ENCODE assay signal across 9 cellular contexts in genomic region chr19:41323023-41323422, GRCh38. TPM values are rescaled to one million over a fixed set of nuclear protein-coding genes. Genes with fewer than 3 reads are reported as not detected.
DNase-seq lines count a peak whose midpoint lies in the region; ATAC-seq, FAIRE-seq and TF ChIP-seq lines count a peak whose summit lies in the region.
"Had no signal": no experiment of that assay in that cellular context is flagged by ENCODE, and none has a peak within 500 bp of the region (broad histone marks: within the 10 kb centered on the region; RNA-seq: fewer than 3 reads in every experiment).

No MANE protein-coding gene starts in this region.

- TF ChIP-seq POLR2A in GM12878 (IDR thresholded peaks at IDR 0.05; ENCODE audit: low read depth, low read length) (no peak; the same call in 1 of the 2 replicates), right lobe of liver (IDR thresholded peaks at IDR 0.05) (no peak)

- no peak for ATAC-seq in activated CD8-positive, alpha-beta memory T cell treated with anti-CD3 and anti-CD28 coated beads, Interleukin-2, amount 10 ng/mL, durations not matched to agents 7 days and 5 days
- no peak for ATAC-seq in GM12878
- ATAC-seq in right lobe of liver = no peak

- no peak overlapping the region for H3K4me3 Mint-ChIP-seq in activated CD8-positive, alpha-beta memory T cell treated with anti-CD3 and anti-CD28 coated beads, Interleukin-2, amount 10 ng/mL, durations not matched to agents 7 days and 5 days
- H3K4me3 Mint-ChIP-seq in type B pancreatic cell = peak overlapping the region; percentile 30

- POLR2A ChIA-PET in GM12878 (lab: Charles Lee) = no interaction called here

- no peak overlapping the region for H3K4me2 ChIP-seq in GM12878 (ENCODE audit: control insufficient read depth, insufficient read depth)

- no peak for TF ChIP-seq EP300 in GM12878 (IDR thresholded peaks at IDR 0.05; ENCODE audit: borderline replicate concordance in 1 of 2, control insufficient read depth in 1 of 2, low read depth in 2 of 2, low read length in 2 of 2)

- no TSS peak for BruUV-seq in GM12878 (replicated peaks; lab: Mats Ljungman, UMichigan)

- peaks cover 35% of the 10 kb centered on the region for H3K4me1 Mint-ChIP-seq in activated CD8-positive, alpha-beta memory T cell treated with anti-CD3 and anti-CD28 coated beads, Interleukin-2, amount 10 ng/mL, durations not matched to agents 7 days and 5 days
- peaks cover 39% of the 10 kb centered on the region for H3K4me1 Mint-ChIP-seq in type B pancreatic cell (ENCODE audit: unreplicated experiment)

- H3K27me3 Mint-ChIP-seq in activated CD8-positive, alpha-beta memory T cell treated with anti-CD3 and anti-CD28 coated beads, Interleukin-2, amount 10 ng/mL, durations not matched to agents 7 days and 5 days = no peaks in the 10 kb centered on the region
- peaks cover 26% of the 10 kb centered on the region for H3K27me3 Mint-ChIP-seq in type B pancreatic cell

- H3K79me2 ChIP-seq in GM12878 (ENCODE audit: control insufficient read depth, insufficient read depth, low read length) = peaks cover 10% of the 10 kb centered on the region

- TF ChIP-seq CTCF in GM12878 (IDR thresholded peaks at IDR 0.05 in 2 of 3, conservative IDR thresholded peaks at IDR 0.05 in 1 of 3; ENCODE audit: control insufficient read depth in 2 of 3, extremely low read depth in 1 of 3, insufficient read depth in 1 of 3, low read depth in 3 of 3, low read length in 3 of 3) = no peak
- TF ChIP-seq CTCF in right lobe of liver (IDR thresholded peaks at IDR 0.05) = no peak
- no peak for TF ChIP-seq CTCF in type B pancreatic cell (conservative IDR thresholded peaks at IDR 0.05)

- H3K27ac Mint-ChIP-seq in activated CD8-positive, alpha-beta memory T cell treated with anti-CD3 and anti-CD28 coated beads, Interleukin-2, amount 10 ng/mL, durations not matched to agents 7 days and 5 days = peak overlapping the region; percentile 76
- peak overlapping the region; percentile 57 for H3K27ac Mint-ChIP-seq in type B pancreatic cell

- intact Hi-C loops in GM12878 (cut with micrococcal nuclease; ENCODE audit: unreplicated experiment) = no loop called here
- intact Hi-C loops in right lobe of liver (cut with DNase I) = no loop called here

- CTCF ChIA-PET in activated CD8-positive, alpha-beta memory T cell treated with anti-CD3 and anti-CD28 coated beads, Interleukin-2, amount 10 ng/mL, durations not matched to agents 7 days and 5 days (lab: Charles Lee) = interaction anchor here (0.6 to 0.9 kb wide), 2 partner anchors 18 to 30 kb away, joined by 3 read pairs; no protein-coding TSS in a partner anchor
- CTCF ChIA-PET in GM12878 (lab: Yijun Ruan, JAX) = interaction anchor here (1.8 kb wide), 1 partner anchor 29 kb away, joined by 5 read pairs; no protein-coding TSS in a partner anchor

- H3K36me3 ChIP-seq in GM12878 (ENCODE audit: control insufficient read depth in 2 of 2, insufficient read depth in 2 of 2, low read length in 1 of 2) (peaks cover 9 to 35% of the 10 kb centered on the region in 2 experiments), right lobe of liver (peaks cover 0 to 10% (median 3%) of the 10 kb centered on the region in 4 donors)

- H3K4me3 ChIP-seq in GM12878 (no peak overlapping the region), right lobe of liver (no peak overlapping the region)

- peaks cover 28% of the 10 kb centered on the region for H3K36me3 Mint-ChIP-seq in activated CD8-positive, alpha-beta memory T cell treated with anti-CD3 and anti-CD28 coated beads, Interleukin-2, amount 10 ng/mL, durations not matched to agents 7 days and 5 days
- H3K36me3 Mint-ChIP-seq in type B pancreatic cell = no peaks in the 10 kb centered on the region

- H3K9ac ChIP-seq in GM12878 (ENCODE audit: control insufficient read depth, insufficient read depth, low read length) = no peak overlapping the region

- no peaks in the 10 kb centered on the region for H3K9me3 ChIP-seq in GM12878 (replicated peaks; ENCODE audit: control insufficient read depth, insufficient read depth, low read length)
- no peaks in the 10 kb centered on the region for H3K9me3 ChIP-seq in right lobe of liver

- H3K27ac ChIP-seq in GM12878 (ENCODE audit: control insufficient read depth, insufficient read depth) (no peak overlapping the region), right lobe of liver (peak overlapping the region in 1 of 3 donors; percentile 57)

- FAIRE-seq in GM12878 (lab: Jason Lieb, UNC) = no peak

- SMC1A ChIA-PET in GM12878 (lab: Charles Lee; ENCODE audit: uncharacterized antibody, unreplicated experiment) = no interaction called here

- H3K4me1 ChIP-seq in GM12878 (ENCODE audit: control insufficient read depth, insufficient read depth, low read length) = peaks cover 25% of the 10 kb centered on the region
- H3K4me1 ChIP-seq in right lobe of liver = peaks cover 0 to 22% (median 5%) of the 10 kb centered on the region in 4 donors

- DNase-seq in activated CD8-positive, alpha-beta memory T cell treated with anti-CD3 and anti-CD28 coated beads, Interleukin-2, amount 10 ng/mL, durations not matched to agents 7 days and 5 days = no peak
- no peak for DNase-seq in activated CD8-positive, alpha-beta memory T cell treated with anti-CD3 and anti-CD28 coated beads, Interleukin-2, amount 50 U/mL, for 4 hours
- DNase-seq in GM12878 (ENCODE audit: low read depth, low spot score) = no peak
- DNase-seq in right lobe of liver = peak in 2 of 3 donors; percentile 33 to 53
- DNase-seq in type B pancreatic cell (ENCODE audit: extremely low spot score, unreplicated experiment) = no peak
- no peak for DNase-seq in ureter (ENCODE audit: low spot score)
- DNase-seq in NCI-H2029 (lab: John Stamatoyannopoulos, UW) = no peak
- DNase-seq in midbrain (lab: John Stamatoyannopoulos, UW) = no peak
- DNase-seq: COR-L47 had no signal

- WGBS in GM12878 (ENCODE audit: insufficient coverage, insufficient replicate concordance, low lambda C conversion rate, missing lambda C conversion rate) = 75% methylated on average over 7 of the region's 7 CpGs
- 12% methylated on average over 5 of the region's 7 CpGs for WGBS in right lobe of liver (ENCODE audit: insufficient coverage, low coverage, low lambda C conversion rate, missing lambda C conversion rate)

- H3K27me3 ChIP-seq in GM12878 (replicated peaks in 1 of 2; ENCODE audit: control insufficient read depth in 2 of 2, insufficient read depth in 2 of 2, low read length in 1 of 2) (no peaks in the 10 kb centered on the region), right lobe of liver (no peaks in the 10 kb centered on the region)

- RAD21 ChIA-PET in GM12878 (lab: Charles Lee; ENCODE audit: unreplicated experiment) = no interaction called here

- TF ChIP-seq RAD21 in GM12878 (IDR thresholded peaks at IDR 0.05; ENCODE audit: insufficient read depth, low read depth, low read length) = no peak

- in situ Hi-C loops in GM12878 (cut with MboI) = no loop called here

- no peaks in the 10 kb centered on the region for H3K9me3 Mint-ChIP-seq in activated CD8-positive, alpha-beta memory T cell treated with anti-CD3 and anti-CD28 coated beads, Interleukin-2, amount 10 ng/mL, durations not matched to agents 7 days and 5 days (ENCODE audit: low read depth)
- H3K9me3 Mint-ChIP-seq in type B pancreatic cell = no peaks in the 10 kb centered on the region

- no peaks in the 10 kb centered on the region for H4K20me1 ChIP-seq in GM12878 (ENCODE audit: control insufficient read depth, insufficient read depth)

- no peak overlapping the region for H2AFZ ChIP-seq in GM12878 (ENCODE audit: control insufficient read depth, low read depth, low read length)

RNA-seq across cellular contexts. Expression of gene CCDC97, which starts 13.1 kb away (rescaled TPM):
- 10 to 100 TPM; 42.9 to 43.5 TPM for total RNA-seq in activated CD8-positive, alpha-beta memory T cell treated with anti-CD3 and anti-CD28 coated beads, Interleukin-2, amount 10 ng/mL, durations not matched to agents 7 days and 5 days
- total RNA-seq in GM12878 (2013; cell fraction: nucleolus; rRNA removed) = 17.5 and 19.3 TPM in 2 replicates
- total RNA-seq in GM12878 (2014; rRNA removed) (14.4 and 18.3 TPM in 2 replicates), GM12878 (2014; rRNA removed; fragmentation: Illumina TruSeq; extraction: Trizol) (7.0 and 8.8 TPM in 2 replicates), GM12878 (2021) (32.9 and 34.1 TPM in 2 replicates), right lobe of liver (1 to 10 TPM; 4.6 to 7.2 (median 6.9) TPM), type B pancreatic cell (ENCODE audit: low replicate concordance) (26.7 and 42.6 TPM in 2 replicates), ureter (38.3 TPM)
- polyA plus RNA-seq in GM12878 (2011; ENCODE audit: low read depth) = 8.9 TPM
- polyA plus RNA-seq in GM12878 (2011; rRNA removed) (4.3 and 9.2 TPM in 2 replicates), GM12878 (2014; fragmentation: Illumina TruSeq; extraction: Trizol) (11.0 and 19.4 TPM in 2 replicates), GM12878 (2014; fragmentation: Nextera tagmentation; extraction: Ambion mirVana) (1 to 10 TPM; 1.8 to 2.4 TPM), GM12878 (2014; rRNA removed) (24.4 and 28.1 TPM in 2 replicates), GM12878 (2016; fragmentation: Nextera tagmentation; extraction: Ambion mirVana) (10 to 100 TPM; 27.3 to 29.5 TPM)
- 11.4 and 12.1 TPM in 2 replicates for polyA plus RNA-seq in GM12878 (2011; cell fraction: cytosol; rRNA removed)
- 9.0 and 12.7 TPM in 2 replicates for polyA plus RNA-seq in GM12878 (2011; cell fraction: nucleus; rRNA removed)
- polyA plus RNA-seq in GM12878 (2012) = 17.3 and 22.2 TPM in 2 replicates
- 6.9 and 14.5 TPM in 2 replicates for polyA minus RNA-seq in GM12878 (2011; rRNA and poly(A)+ RNA removed)
- 6.1 and 8.8 TPM in 2 replicates for polyA minus RNA-seq in GM12878 (2011; cell fraction: cytosol; rRNA and poly(A)+ RNA removed)
- 5.0 and 12.9 TPM in 2 replicates for polyA minus RNA-seq in GM12878 (2011; cell fraction: nucleus; rRNA and poly(A)+ RNA removed)

RNA-seq across cellular contexts. Expression of gene TGFB1, which starts 30.7 kb away (rescaled TPM):
- total RNA-seq in activated CD8-positive, alpha-beta memory T cell treated with anti-CD3 and anti-CD28 coated beads, Interleukin-2, amount 10 ng/mL, durations not matched to agents 7 days and 5 days = 100 to 1,000 TPM; 171 to 179 TPM
- total RNA-seq in GM12878 (2013; cell fraction: nucleolus; rRNA removed) = 51.1 and 51.2 TPM in 2 replicates
- total RNA-seq in GM12878 (2014; rRNA removed) (10.4 and 14.5 TPM in 2 replicates), GM12878 (2014; rRNA removed; fragmentation: Illumina TruSeq; extraction: Trizol) (14.2 and 14.4 TPM in 2 replicates), GM12878 (2021) (117 and 120 TPM in 2 replicates), right lobe of liver (10 to 100 TPM in 2 of 6 experiments, 1 to 10 TPM in 4; 4.9 to 19.1 (median 8.5) TPM), type B pancreatic cell (ENCODE audit: low replicate concordance) (2.3 and 3.4 TPM in 2 replicates), ureter (26.3 TPM)
- polyA plus RNA-seq in GM12878 (2011; ENCODE audit: low read depth) = 36.8 TPM
- polyA plus RNA-seq in GM12878 (2011; rRNA removed) (3.6 and 5.9 TPM in 2 replicates), GM12878 (2014; fragmentation: Illumina TruSeq; extraction: Trizol) (10.0 and 24.3 TPM in 2 replicates), GM12878 (2014; fragmentation: Nextera tagmentation; extraction: Ambion mirVana) (under 1 TPM; 0.23 to 0.37 TPM), GM12878 (2014; rRNA removed) (33.3 and 48.2 TPM in 2 replicates), GM12878 (2016; fragmentation: Nextera tagmentation; extraction: Ambion mirVana) (1 to 10 TPM; 7.1 to 7.5 TPM)
- polyA plus RNA-seq in GM12878 (2011; cell fraction: cytosol; rRNA removed) = 17.2 and 17.9 TPM in 2 replicates
- polyA plus RNA-seq in GM12878 (2011; cell fraction: nucleus; rRNA removed) = 29.4 and 38.3 TPM in 2 replicates
- 75.0 and 80.1 TPM in 2 replicates for polyA plus RNA-seq in GM12878 (2012)
- polyA minus RNA-seq in GM12878 (2011; rRNA and poly(A)+ RNA removed) = 13.9 and 21.5 TPM in 2 replicates
- 36.7 and 56.1 TPM in 2 replicates for polyA minus RNA-seq in GM12878 (2011; cell fraction: cytosol; rRNA and poly(A)+ RNA removed)
- 11.5 and 21.3 TPM in 2 replicates for polyA minus RNA-seq in GM12878 (2011; cell fraction: nucleus; rRNA and poly(A)+ RNA removed)

RNA-seq across cellular contexts. Expression of gene B9D2, which starts 40.9 kb away (rescaled TPM):
- total RNA-seq in activated CD8-positive, alpha-beta memory T cell treated with anti-CD3 and anti-CD28 coated beads, Interleukin-2, amount 10 ng/mL, durations not matched to agents 7 days and 5 days = 1 to 10 TPM; 8.2 to 9.3 TPM
- total RNA-seq in GM12878 (2013; cell fraction: nucleolus; rRNA removed) = 1.0 and 1.8 TPM in 2 replicates
- total RNA-seq in GM12878 (2014; rRNA removed) (4.6 and 6.0 TPM in 2 replicates), GM12878 (2014; rRNA removed; fragmentation: Illumina TruSeq; extraction: Trizol) (2.3 and 3.3 TPM in 2 replicates), GM12878 (2021) (5.0 and 5.5 TPM in 2 replicates), right lobe of liver (1 to 10 TPM; 1.7 to 4.4 (median 2.6) TPM), type B pancreatic cell (ENCODE audit: low replicate concordance) (4.8 and 8.8 TPM in 2 replicates), ureter (6.1 TPM)
- polyA plus RNA-seq in GM12878 (2011; ENCODE audit: low read depth) = 4.6 TPM
- polyA plus RNA-seq in GM12878 (2011; rRNA removed) (3.7 and 8.3 TPM in 2 replicates), GM12878 (2014; fragmentation: Illumina TruSeq; extraction: Trizol) (0.25 and 2.4 TPM in 2 replicates), GM12878 (2014; fragmentation: Nextera tagmentation; extraction: Ambion mirVana) (1 to 10 TPM; 2.5 to 5.0 TPM), GM12878 (2014; rRNA removed) (5.5 and 6.3 TPM in 2 replicates), GM12878 (2016; fragmentation: Nextera tagmentation; extraction: Ambion mirVana) (10 to 100 TPM; 10.8 to 12.4 TPM)
- polyA plus RNA-seq in GM12878 (2011; cell fraction: cytosol; rRNA removed) = 10.3 and 13.3 TPM in 2 replicates
- polyA plus RNA-seq in GM12878 (2011; cell fraction: nucleus; rRNA removed) = 8.9 and 9.8 TPM in 2 replicates
- 5.4 and 8.6 TPM in 2 replicates for polyA plus RNA-seq in GM12878 (2012)
- 3.1 and 4.7 TPM in 2 replicates for polyA minus RNA-seq in GM12878 (2011; rRNA and poly(A)+ RNA removed)
- polyA minus RNA-seq in GM12878 (2011; cell fraction: cytosol; rRNA and poly(A)+ RNA removed) = 1.9 and 3.6 TPM in 2 replicates
- 1.9 and 2.4 TPM in 2 replicates for polyA minus RNA-seq in GM12878 (2011; cell fraction: nucleus; rRNA and poly(A)+ RNA removed)

RNA-seq across cellular contexts. Expression of gene TMEM91, which starts 53.3 kb away (rescaled TPM):
- 1 to 10 TPM; 4.8 to 6.0 TPM for total RNA-seq in activated CD8-positive, alpha-beta memory T cell treated with anti-CD3 and anti-CD28 coated beads, Interleukin-2, amount 10 ng/mL, durations not matched to agents 7 days and 5 days
- total RNA-seq in GM12878 (2013; cell fraction: nucleolus; rRNA removed) = 9.0 and 12.0 TPM in 2 replicates
- total RNA-seq in GM12878 (2014; rRNA removed) (3.2 and 4.4 TPM in 2 replicates), GM12878 (2014; rRNA removed; fragmentation: Illumina TruSeq; extraction: Trizol) (2.1 and 3.0 TPM in 2 replicates), GM12878 (2021) (1.8 and 3.1 TPM in 2 replicates), right lobe of liver (1 to 10 TPM; 1.8 to 4.1 (median 3.0) TPM), type B pancreatic cell (ENCODE audit: low replicate concordance) (2.0 and 8.1 TPM in 2 replicates), ureter (12.2 TPM)
- 3.1 TPM for polyA plus RNA-seq in GM12878 (2011; ENCODE audit: low read depth)
- polyA plus RNA-seq in GM12878 (2011; rRNA removed) (1.6 and 2.9 TPM in 2 replicates), GM12878 (2014; fragmentation: Illumina TruSeq; extraction: Trizol) (1.6 and 2.5 TPM in 2 replicates), GM12878 (2014; fragmentation: Nextera tagmentation; extraction: Ambion mirVana) (1 to 10 TPM; 1.6 to 2.1 TPM), GM12878 (2014; rRNA removed) (5.2 and 5.5 TPM in 2 replicates), GM12878 (2016; fragmentation: Nextera tagmentation; extraction: Ambion mirVana) (1 to 10 TPM; 1.5 to 1.9 TPM)
- 4.0 and 5.1 TPM in 2 replicates for polyA plus RNA-seq in GM12878 (2011; cell fraction: cytosol; rRNA removed)
- 14.4 and 16.6 TPM in 2 replicates for polyA plus RNA-seq in GM12878 (2011; cell fraction: nucleus; rRNA removed)
- polyA plus RNA-seq in GM12878 (2012) = 7.3 and 7.5 TPM in 2 replicates
- 5.2 and 5.3 TPM in 2 replicates for polyA minus RNA-seq in GM12878 (2011; rRNA and poly(A)+ RNA removed)
- polyA minus RNA-seq in GM12878 (2011; cell fraction: cytosol; rRNA and poly(A)+ RNA removed) = 2.3 and 3.4 TPM in 2 replicates
- polyA minus RNA-seq in GM12878 (2011; cell fraction: nucleus; rRNA and poly(A)+ RNA removed) = 4.7 and 7.5 TPM in 2 replicates

RNA-seq across cellular contexts. Expression of gene HNRNPUL1, which starts 58.9 kb away (rescaled TPM):
- total RNA-seq in activated CD8-positive, alpha-beta memory T cell treated with anti-CD3 and anti-CD28 coated beads, Interleukin-2, amount 10 ng/mL, durations not matched to agents 7 days and 5 days = 100 to 1,000 TPM; 342 to 348 TPM
- total RNA-seq in GM12878 (2013; cell fraction: nucleolus; rRNA removed) = 152 and 164 TPM in 2 replicates
- total RNA-seq in GM12878 (2014; rRNA removed) (96.3 and 101 TPM in 2 replicates), GM12878 (2014; rRNA removed; fragmentation: Illumina TruSeq; extraction: Trizol) (88.8 and 100 TPM in 2 replicates), GM12878 (2021) (276 TPM in 2 replicates), right lobe of liver (10 to 100 TPM; 53.5 to 70.0 (median 61.8) TPM), type B pancreatic cell (ENCODE audit: low replicate concordance) (189 and 244 TPM in 2 replicates), ureter (183 TPM)
- 52.2 TPM for polyA plus RNA-seq in GM12878 (2011; ENCODE audit: low read depth)
- polyA plus RNA-seq in GM12878 (2011; rRNA removed) (37.7 and 61.7 TPM in 2 replicates), GM12878 (2014; fragmentation: Illumina TruSeq; extraction: Trizol) (149 and 175 TPM in 2 replicates), GM12878 (2014; fragmentation: Nextera tagmentation; extraction: Ambion mirVana) (10 to 100 TPM; 11.1 to 26.3 TPM), GM12878 (2014; rRNA removed) (132 and 168 TPM in 2 replicates), GM12878 (2016; fragmentation: Nextera tagmentation; extraction: Ambion mirVana) (100 to 1,000 TPM; 178 to 185 TPM)
- polyA plus RNA-seq in GM12878 (2011; cell fraction: cytosol; rRNA removed) = 46.3 and 65.1 TPM in 2 replicates
- 49.1 and 66.4 TPM in 2 replicates for polyA plus RNA-seq in GM12878 (2011; cell fraction: nucleus; rRNA removed)
- polyA plus RNA-seq in GM12878 (2012) = 120 and 147 TPM in 2 replicates
- 58.4 and 63.7 TPM in 2 replicates for polyA minus RNA-seq in GM12878 (2011; rRNA and poly(A)+ RNA removed)
- polyA minus RNA-seq in GM12878 (2011; cell fraction: cytosol; rRNA and poly(A)+ RNA removed) = 38.7 and 41.0 TPM in 2 replicates
- 36.3 and 72.3 TPM in 2 replicates for polyA minus RNA-seq in GM12878 (2011; cell fraction: nucleus; rRNA and poly(A)+ RNA removed)

Comparison
In these comparisons a context has a peak if more than half of its experiments do, and no peak if none do; other contexts are left out.
1. DNase-seq: peak in right lobe of liver (2 of 3); none in activated CD8-positive, alpha-beta memory T cell treated with anti-CD3 and anti-CD28 coated beads, Interleukin-2, amount 10 ng/mL, durations not matched to agents 7 days and 5 days (single experiment), activated CD8-positive, alpha-beta memory T cell treated with anti-CD3 and anti-CD28 coated beads, Interleukin-2, amount 50 U/mL, for 4 hours (single experiment), GM12878 (single experiment), type B pancreatic cell (single experiment), ureter (single experiment), NCI-H2029 (single experiment) and midbrain (single experiment).